ENCODE assay signal across 8 cellular contexts in genomic region chr12:6868211-6869048, GRCh38. TPM values are rescaled to one million over a fixed set of nuclear protein-coding genes. Genes with fewer than 3 reads are reported as not detected.
A peak's percentile ranks its signal among the peaks of the same experiment; 100 is the strongest.
DNase-seq lines count a peak whose midpoint lies in the region; ATAC-seq and TF ChIP-seq lines count a peak whose summit lies in the region.

No MANE protein-coding gene starts in this region.

- H3K27me3 Mint-ChIP-seq in activated T-cell treated with anti-CD3 and anti-CD28 coated beads, Interleukin-2, amount 50 U/mL, for 24 hours: no peaks in the 10 kb centered on the region
- H3K27me3 Mint-ChIP-seq in neural progenitor cell (ENCODE audit: insufficient read depth, low read depth): peaks cover 20% of the 10 kb centered on the region

- H3K27ac Mint-ChIP-seq in activated T-cell treated with anti-CD3 and anti-CD28 coated beads, Interleukin-2, amount 50 U/mL, for 24 hours: peak overlapping the region; percentile 97
- H3K27ac Mint-ChIP-seq in neural progenitor cell: peak overlapping the region; percentile 86

- peaks cover 52% of the 10 kb centered on the region for H3K4me1 Mint-ChIP-seq in activated T-cell treated with anti-CD3 and anti-CD28 coated beads, Interleukin-2, amount 50 U/mL, for 24 hours (ENCODE audit: low read depth)
- peaks cover 49% of the 10 kb centered on the region for H3K4me1 Mint-ChIP-seq in neural progenitor cell

- H3K4me1 ChIP-seq in SJCRH30 (peaks cover 12% of the 10 kb centered on the region; the same call in 1 of the 2 replicates), endocrine pancreas (ENCODE audit: control insufficient read depth, insufficient read depth, low read length) (no peaks in the 10 kb centered on the region), neural progenitor cell (peaks cover 23% of the 10 kb centered on the region)

- H3F3A ChIP-seq in neural progenitor cell (ENCODE audit: low read depth): peaks cover 73% of the 10 kb centered on the region

- no peak overlapping the region for H2AFZ ChIP-seq in neural progenitor cell (replicated peaks)

- peak; percentile 35 for TF ChIP-seq CTCF in neural progenitor cell (IDR thresholded peaks at IDR 0.05)

- H3K27ac ChIP-seq in SJCRH30 (peak overlapping the region; percentile 95), neural progenitor cell (peak overlapping the region; percentile 26)

- peak overlapping the region; percentile 100 for H3K4me2 ChIP-seq in neural progenitor cell

- ATAC-seq in HG02571 (IDR thresholded peaks at IDR 0.05; ENCODE audit: unreplicated experiment): no peak

- H3K9ac ChIP-seq in endocrine pancreas (ENCODE audit: control insufficient read depth, insufficient read depth, low read length): peak overlapping the region; percentile 78
- H3K9ac ChIP-seq in neural progenitor cell: peak overlapping the region; percentile 73

- DNase-seq in activated T-cell treated with anti-CD3 and anti-CD28 coated beads, Interleukin-2, amount 50 U/mL, for 24 hours: peak; percentile 43
- no peak for DNase-seq in activated T-cell treated with anti-CD3 and anti-CD28 coated beads, Interleukin-2, amount 50 U/mL, for 1 hour
- DNase-seq in SJCRH30: peak in 1 of 2 experiments; percentile 33
- peak; percentile 45 for DNase-seq in neural progenitor cell (ENCODE audit: low spot score)
- no peak for DNase-seq in NCI-H2029 treated with DMSO at 0.1 percent for 48 hours (lab: John Stamatoyannopoulos, UW)
- no peak for DNase-seq in NCI-H2227 treated with DMSO at 0.1 percent for 48 hours (lab: John Stamatoyannopoulos, UW)

- H3K9me3 ChIP-seq in SJCRH30 (replicated peaks): no peaks in the 10 kb centered on the region
- no peaks in the 10 kb centered on the region for H3K9me3 ChIP-seq in endocrine pancreas (ENCODE audit: control insufficient read depth, low read length)
- H3K9me3 ChIP-seq in neural progenitor cell (ENCODE audit: low read depth): no peaks in the 10 kb centered on the region

- H3K36me3 Mint-ChIP-seq in activated T-cell treated with anti-CD3 and anti-CD28 coated beads, Interleukin-2, amount 50 U/mL, for 24 hours (ENCODE audit: low read depth): peaks cover 91% of the 10 kb centered on the region
- peaks cover 41% of the 10 kb centered on the region for H3K36me3 Mint-ChIP-seq in neural progenitor cell

- no peaks in the 10 kb centered on the region for H3K9me3 Mint-ChIP-seq in activated T-cell treated with anti-CD3 and anti-CD28 coated beads, Interleukin-2, amount 50 U/mL, for 24 hours
- no peaks in the 10 kb centered on the region for H3K9me3 Mint-ChIP-seq in neural progenitor cell

- H3K36me3 ChIP-seq in SJCRH30: peaks cover 37% of the 10 kb centered on the region
- H3K36me3 ChIP-seq in endocrine pancreas (ENCODE audit: control insufficient read depth, insufficient read depth, low read length): no peaks in the 10 kb centered on the region
- no peaks in the 10 kb centered on the region for H3K36me3 ChIP-seq in neural progenitor cell

- H3K79me2 ChIP-seq in neural progenitor cell (ENCODE audit: low read depth): peaks cover 45% of the 10 kb centered on the region

- H3K4me3 Mint-ChIP-seq in activated T-cell treated with anti-CD3 and anti-CD28 coated beads, Interleukin-2, amount 50 U/mL, for 24 hours: peak overlapping the region; percentile 95
- peak overlapping the region; percentile 94 for H3K4me3 Mint-ChIP-seq in neural progenitor cell

- H3K27me3 ChIP-seq in SJCRH30: no peaks in the 10 kb centered on the region
- H3K27me3 ChIP-seq in endocrine pancreas (ENCODE audit: control insufficient read depth, insufficient read depth, low read length): no peaks in the 10 kb centered on the region
- no peaks in the 10 kb centered on the region for H3K27me3 ChIP-seq in neural progenitor cell

- H3K4me3 ChIP-seq in SJCRH30 (peak overlapping the region; percentile 100), endocrine pancreas (ENCODE audit: control insufficient read depth, insufficient read depth, low read length) (peak overlapping the region; percentile 52), neural progenitor cell (peak overlapping the region; percentile 96)

- H4K20me1 ChIP-seq in neural progenitor cell (ENCODE audit: low read depth): peaks cover 51% of the 10 kb centered on the region

RNA-seq across cellular contexts. Expression of gene TPI1, which starts 1.1 kb away (rescaled TPM):
- 1,296 and 1,386 TPM in 2 replicates for total RNA-seq in SJCRH30 (2014; rRNA removed; shearing (Covaris generic))
- 1,038 and 1,695 TPM in 2 replicates for total RNA-seq in neural progenitor cell (ENCODE audit: low replicate concordance)

RNA-seq across cellular contexts. Expression of gene SPSB2, which starts 4.7 kb away (rescaled TPM):
- total RNA-seq in SJCRH30 (2014; rRNA removed; shearing (Covaris generic)): 2.6 and 3.7 TPM in 2 replicates
- 0.65 and 6.6 TPM in 2 replicates for total RNA-seq in neural progenitor cell (ENCODE audit: low replicate concordance)

RNA-seq across cellular contexts. Expression of gene USP5, which starts 16.5 kb away (rescaled TPM):
- total RNA-seq in SJCRH30 (2014; rRNA removed; shearing (Covaris generic)): 76.7 and 78.0 TPM in 2 replicates
- 60.9 and 101 TPM in 2 replicates for total RNA-seq in neural progenitor cell (ENCODE audit: low replicate concordance)

RNA-seq across cellular contexts. Expression of gene CDCA3, which starts 17.3 kb away (rescaled TPM):
- 96.8 and 104 TPM in 2 replicates for total RNA-seq in SJCRH30 (2014; rRNA removed; shearing (Covaris generic))
- 62.1 and 73.5 TPM in 2 replicates for total RNA-seq in neural progenitor cell (ENCODE audit: low replicate concordance)

RNA-seq across cellular contexts. Expression of gene GNB3, which starts 27.7 kb away (rescaled TPM):
- 2.2 and 3.2 TPM in 2 replicates for total RNA-seq in SJCRH30 (2014; rRNA removed; shearing (Covaris generic))
- total RNA-seq in neural progenitor cell (ENCODE audit: low replicate concordance): 2.7 and 7.6 TPM in 2 replicates

Comparison
In these comparisons a context has a peak if more than half of its experiments do, and no peak if none do; other contexts are left out.
1. DNase-seq: peak in activated T-cell treated with anti-CD3 and anti-CD28 coated beads, Interleukin-2, amount 50 U/mL, for 24 hours (single experiment) and neural progenitor cell (single experiment); none in activated T-cell treated with anti-CD3 and anti-CD28 coated beads, Interleukin-2, amount 50 U/mL, for 1 hour (single experiment), NCI-H2029 treated with DMSO at 0.1 percent for 48 hours (single experiment) and NCI-H2227 treated with DMSO at 0.1 percent for 48 hours (single experiment).
2. Peak in every context shown above with its lines, with median percentiles within 50 percentile points of each other: H3K4me3 ChIP-seq.